ENCODE assay signal across 16 cellular contexts in the genomic region with DNA sequence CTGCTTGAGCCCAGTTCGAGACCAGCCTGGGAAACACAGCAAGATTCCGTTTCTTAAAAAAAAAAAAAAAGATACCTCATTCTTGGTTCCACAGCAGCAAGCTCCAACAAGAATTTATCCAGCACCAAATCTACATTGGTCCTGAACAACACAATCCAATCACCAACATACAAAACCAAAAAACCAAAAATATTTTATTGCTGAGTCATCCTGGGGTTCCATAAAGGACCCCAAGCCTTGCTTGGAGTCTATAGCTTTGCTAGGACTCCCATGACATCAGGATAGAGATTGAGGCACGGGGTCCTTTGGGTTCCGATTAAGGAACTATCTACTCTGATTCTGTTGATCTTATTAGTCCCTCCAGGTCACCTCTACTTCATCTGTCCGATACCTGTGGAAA. TPM values are rescaled to one million over a fixed set of nuclear protein-coding genes. Genes with fewer than 3 reads are reported as not detected.
"Had no signal": no experiment of that assay in that cellular context is flagged by ENCODE, and none has a peak within 500 bp of the region (broad histone marks: within the 10 kb centered on the region; RNA-seq: fewer than 3 reads in every experiment).

No MANE protein-coding gene starts in this region.

- H2AFZ ChIP-seq: parathyroid adenoma had no signal

- H3K79me2 ChIP-seq: parathyroid adenoma had no signal

- H3K4me3 ChIP-seq: dorsolateral prefrontal cortex, tibial artery had no signal

- H3K4me1 ChIP-seq: parathyroid adenoma, tibial artery had no signal

- H3K27me3 ChIP-seq: dorsolateral prefrontal cortex, tibial artery had no signal

- H3K27ac ChIP-seq: parathyroid adenoma, tibial artery had no signal

- FAIRE-seq: astrocyte, endometrium, TTC549 had no signal

- ATAC-seq: activated CD4-positive, CD25-positive, alpha-beta regulatory T cell treated with anti-CD3 and anti-CD28 coated beads, Interleukin-2, amount 50 U/mL, for 24 hours; esophagus mucosa had no signal

- H3K9ac ChIP-seq: parathyroid adenoma had no signal

- H3K9me3 ChIP-seq: tibial artery had no signal

- DNase-seq: activated CD4-positive, alpha-beta T cell treated with anti-CD3 and anti-CD28 coated beads, Interleukin-2, amount 50 U/mL, for 4 hours; activated effector memory CD4-positive, alpha-beta T cell treated with Interleukin-2 at 50 U/mL for 16 hours; dorsolateral prefrontal cortex; hypothalamus; stimulated activated CD4-positive, alpha-beta T cell treated with anti-CD3 and anti-CD28 coated beads, Interleukin-4, amount 100 ng/mL, for 1 hour; T-helper 2 cell; tibial artery had no signal

RNA-seq across cellular contexts. Expression of gene KLHL33, which starts 10.9 kb away (rescaled TPM):
- total RNA-seq: glomerular endothelial cell, renal cortical epithelial cell had no signal
- polyA plus RNA-seq: neural cell had no signal
